ENCODE assay signal across 1 cellular context in the genomic region with DNA sequence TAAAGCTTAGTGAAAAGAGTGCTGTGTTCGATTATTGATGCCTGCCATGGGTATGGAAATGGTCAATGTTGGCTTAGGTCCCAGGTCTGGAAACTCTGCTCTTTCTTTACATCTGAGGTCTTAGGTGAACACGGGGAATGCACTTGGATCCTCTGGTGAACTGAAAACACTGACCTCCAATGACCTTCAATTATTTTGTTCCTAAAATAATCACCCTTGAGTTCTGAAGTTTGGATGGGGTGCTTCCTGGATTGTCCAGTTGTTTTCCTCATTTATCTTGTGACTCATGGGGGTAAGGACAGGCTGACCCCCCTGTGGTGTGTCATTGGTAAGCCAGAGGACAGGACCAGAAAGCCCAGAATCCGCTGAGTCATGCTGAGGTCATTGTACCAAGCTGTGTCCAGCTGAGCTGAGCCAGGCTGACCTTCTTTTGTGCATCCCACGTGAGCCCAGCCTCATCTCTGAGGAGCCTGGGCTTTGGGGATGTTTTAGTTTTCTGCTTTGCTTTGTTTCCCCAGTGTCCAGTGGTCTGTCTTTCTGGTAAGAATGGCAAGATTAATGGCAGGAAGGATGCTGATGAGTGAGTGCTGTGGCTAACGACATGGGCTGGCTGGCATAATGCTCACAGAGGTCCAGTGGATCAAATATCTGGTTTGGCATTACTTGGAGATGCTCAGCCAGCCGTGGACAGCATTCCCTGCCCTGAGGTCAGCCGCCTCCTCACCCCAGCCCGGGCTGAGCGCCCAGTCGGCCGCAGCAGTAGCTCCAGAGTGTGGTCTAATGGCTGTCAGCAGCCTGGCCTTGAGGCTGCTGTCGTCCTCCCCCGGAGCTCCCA.
TF ChIP-seq lines count a peak whose summit lies in the region.

No MANE protein-coding gene starts in this region.

TF ChIP-seq in K562, 482 proteins besides CTCF, POLR2A, EP300 and RAD21 (continued from another document and continues in another):
- TF ChIP-seq, protein P1, sequence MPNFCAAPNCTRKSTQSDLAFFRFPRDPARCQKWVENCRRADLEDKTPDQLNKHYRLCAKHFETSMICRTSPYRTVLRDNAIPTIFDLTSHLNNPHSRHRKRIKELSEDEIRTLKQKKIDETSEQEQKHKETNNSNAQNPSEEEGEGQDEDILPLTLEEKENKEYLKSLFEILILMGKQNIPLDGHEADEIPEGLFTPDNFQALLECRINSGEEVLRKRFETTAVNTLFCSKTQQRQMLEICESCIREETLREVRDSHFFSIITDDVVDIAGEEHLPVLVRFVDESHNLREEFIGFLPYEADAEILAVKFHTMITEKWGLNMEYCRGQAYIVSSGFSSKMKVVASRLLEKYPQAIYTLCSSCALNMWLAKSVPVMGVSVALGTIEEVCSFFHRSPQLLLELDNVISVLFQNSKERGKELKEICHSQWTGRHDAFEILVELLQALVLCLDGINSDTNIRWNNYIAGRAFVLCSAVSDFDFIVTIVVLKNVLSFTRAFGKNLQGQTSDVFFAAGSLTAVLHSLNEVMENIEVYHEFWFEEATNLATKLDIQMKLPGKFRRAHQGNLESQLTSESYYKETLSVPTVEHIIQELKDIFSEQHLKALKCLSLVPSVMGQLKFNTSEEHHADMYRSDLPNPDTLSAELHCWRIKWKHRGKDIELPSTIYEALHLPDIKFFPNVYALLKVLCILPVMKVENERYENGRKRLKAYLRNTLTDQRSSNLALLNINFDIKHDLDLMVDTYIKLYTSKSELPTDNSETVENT (CRISPR knock-in tag; IDR thresholded peaks at IDR 0.05) = no peak
- no peak for TF ChIP-seq POLR2H (tag; IDR thresholded peaks at IDR 0.05; ENCODE audit: low read depth)
- no peak for TF ChIP-seq RNF2 (IDR thresholded peaks at IDR 0.05)
- no peak for TF ChIP-seq NFATC3 (IDR thresholded peaks at IDR 0.05)
- no peak for TF ChIP-seq FOXJ3 (CRISPR knock-in tag; IDR thresholded peaks at IDR 0.05)
- no peak for TF ChIP-seq ZNF324 (CRISPR knock-in tag; IDR thresholded peaks at IDR 0.05)
- peak; percentile 95 for TF ChIP-seq TAF9B (IDR thresholded peaks at IDR 0.05; ENCODE audit: partially characterized antibody)
- TF ChIP-seq, protein P2, sequence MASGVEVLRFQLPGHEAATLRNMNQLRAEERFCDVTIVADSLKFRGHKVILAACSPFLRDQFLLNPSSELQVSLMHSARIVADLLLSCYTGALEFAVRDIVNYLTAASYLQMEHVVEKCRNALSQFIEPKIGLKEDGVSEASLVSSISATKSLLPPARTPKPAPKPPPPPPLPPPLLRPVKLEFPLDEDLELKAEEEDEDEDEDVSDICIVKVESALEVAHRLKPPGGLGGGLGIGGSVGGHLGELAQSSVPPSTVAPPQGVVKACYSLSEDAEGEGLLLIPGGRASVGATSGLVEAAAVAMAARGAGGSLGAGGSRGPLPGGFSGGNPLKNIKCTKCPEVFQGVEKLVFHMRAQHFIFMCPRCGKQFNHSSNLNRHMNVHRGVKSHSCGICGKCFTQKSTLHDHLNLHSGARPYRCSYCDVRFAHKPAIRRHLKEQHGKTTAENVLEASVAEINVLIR (CRISPR knock-in tag; IDR thresholded peaks at IDR 0.05) = no peak
- TF ChIP-seq PHB (CRISPR knock-in tag; IDR thresholded peaks at IDR 0.05) = no peak
- TF ChIP-seq GATAD2B (IDR thresholded peaks at IDR 0.05; ENCODE audit: borderline replicate concordance) = 0 out of 2 replicates have a peak, but pooled peaks have one; percentile 14
- TF ChIP-seq ZNF347 (CRISPR knock-in tag; IDR thresholded peaks at IDR 0.05; ENCODE audit: low read depth) = no peak
- peak; percentile 68 for TF ChIP-seq CREM (IDR thresholded peaks at IDR 0.05; ENCODE audit: low read depth)
- TF ChIP-seq, protein P3, sequence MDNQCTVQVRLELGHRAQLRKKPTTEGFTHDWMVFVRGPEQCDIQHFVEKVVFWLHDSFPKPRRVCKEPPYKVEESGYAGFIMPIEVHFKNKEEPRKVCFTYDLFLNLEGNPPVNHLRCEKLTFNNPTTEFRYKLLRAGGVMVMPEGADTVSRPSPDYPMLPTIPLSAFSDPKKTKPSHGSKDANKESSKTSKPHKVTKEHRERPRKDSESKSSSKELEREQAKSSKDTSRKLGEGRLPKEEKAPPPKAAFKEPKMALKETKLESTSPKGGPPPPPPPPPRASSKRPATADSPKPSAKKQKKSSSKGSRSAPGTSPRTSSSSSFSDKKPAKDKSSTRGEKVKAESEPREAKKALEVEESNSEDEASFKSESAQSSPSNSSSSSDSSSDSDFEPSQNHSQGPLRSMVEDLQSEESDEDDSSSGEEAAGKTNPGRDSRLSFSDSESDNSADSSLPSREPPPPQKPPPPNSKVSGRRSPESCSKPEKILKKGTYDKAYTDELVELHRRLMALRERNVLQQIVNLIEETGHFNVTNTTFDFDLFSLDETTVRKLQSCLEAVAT (IDR thresholded peaks at IDR 0.05) = peak in 1 of 2 experiments; percentile 96; a peak in 2 of 4 replicates
- no peak for TF ChIP-seq PURB (CRISPR knock-in tag; IDR thresholded peaks at IDR 0.05; ENCODE audit: low read depth)
- TF ChIP-seq ZNF76 (CRISPR knock-in tag; IDR thresholded peaks at IDR 0.05; ENCODE audit: borderline replicate concordance) = no peak
- no peak for TF ChIP-seq NFYB (IDR thresholded peaks at IDR 0.05; ENCODE audit: extremely low read depth, insufficient read length)
- no peak for TF ChIP-seq ZNF212 (CRISPR knock-in tag; IDR thresholded peaks at IDR 0.05)
- TF ChIP-seq LEF1 (IDR thresholded peaks at IDR 0.05) = 0 out of 2 replicates have a peak, but pooled peaks have one; percentile 40
- no peak for TF ChIP-seq NCOA6 (IDR thresholded peaks at IDR 0.05)
- TF ChIP-seq CC2D1A (IDR thresholded peaks at IDR 0.05) = no peak
- TF ChIP-seq JUNB (CRISPR knock-in tag; conservative IDR thresholded peaks at IDR 0.05) = no peak; the same call in 1 of the 2 replicates
- no peak for TF ChIP-seq RFX7 (CRISPR knock-in tag; IDR thresholded peaks at IDR 0.05)
- no peak for TF ChIP-seq GABPB1 (CRISPR knock-in tag; IDR thresholded peaks at IDR 0.05)
- TF ChIP-seq SIX5 (IDR thresholded peaks at IDR 0.05; ENCODE audit: borderline replicate concordance in 1 of 2, insufficient read depth in 1 of 2, low read depth in 1 of 2, low read length in 2 of 2) = no peak
- TF ChIP-seq SRSF1 (IDR thresholded peaks at IDR 0.05; ENCODE audit: low read depth, low read length) = no peak
- TF ChIP-seq, protein P4, sequence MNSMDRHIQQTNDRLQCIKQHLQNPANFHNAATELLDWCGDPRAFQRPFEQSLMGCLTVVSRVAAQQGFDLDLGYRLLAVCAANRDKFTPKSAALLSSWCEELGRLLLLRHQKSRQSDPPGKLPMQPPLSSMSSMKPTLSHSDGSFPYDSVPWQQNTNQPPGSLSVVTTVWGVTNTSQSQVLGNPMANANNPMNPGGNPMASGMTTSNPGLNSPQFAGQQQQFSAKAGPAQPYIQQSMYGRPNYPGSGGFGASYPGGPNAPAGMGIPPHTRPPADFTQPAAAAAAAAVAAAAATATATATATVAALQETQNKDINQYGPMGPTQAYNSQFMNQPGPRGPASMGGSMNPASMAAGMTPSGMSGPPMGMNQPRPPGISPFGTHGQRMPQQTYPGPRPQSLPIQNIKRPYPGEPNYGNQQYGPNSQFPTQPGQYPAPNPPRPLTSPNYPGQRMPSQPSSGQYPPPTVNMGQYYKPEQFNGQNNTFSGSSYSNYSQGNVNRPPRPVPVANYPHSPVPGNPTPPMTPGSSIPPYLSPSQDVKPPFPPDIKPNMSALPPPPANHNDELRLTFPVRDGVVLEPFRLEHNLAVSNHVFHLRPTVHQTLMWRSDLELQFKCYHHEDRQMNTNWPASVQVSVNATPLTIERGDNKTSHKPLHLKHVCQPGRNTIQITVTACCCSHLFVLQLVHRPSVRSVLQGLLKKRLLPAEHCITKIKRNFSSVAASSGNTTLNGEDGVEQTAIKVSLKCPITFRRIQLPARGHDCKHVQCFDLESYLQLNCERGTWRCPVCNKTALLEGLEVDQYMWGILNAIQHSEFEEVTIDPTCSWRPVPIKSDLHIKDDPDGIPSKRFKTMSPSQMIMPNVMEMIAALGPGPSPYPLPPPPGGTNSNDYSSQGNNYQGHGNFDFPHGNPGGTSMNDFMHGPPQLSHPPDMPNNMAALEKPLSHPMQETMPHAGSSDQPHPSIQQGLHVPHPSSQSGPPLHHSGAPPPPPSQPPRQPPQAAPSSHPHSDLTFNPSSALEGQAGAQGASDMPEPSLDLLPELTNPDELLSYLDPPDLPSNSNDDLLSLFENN (IDR thresholded peaks at IDR 0.05; ENCODE audit: low read depth in 2 of 2, low read length in 2 of 2) = peak in 1 of 2 experiments; percentile 50; a peak in 1 of 4 replicates
- TF ChIP-seq PPARD (CRISPR knock-in tag; IDR thresholded peaks at IDR 0.05) = no peak
- TF ChIP-seq TSC22D4 (tag; IDR thresholded peaks at IDR 0.05) = no peak
- no peak for TF ChIP-seq KLF1 (tag; IDR thresholded peaks at IDR 0.05)
- TF ChIP-seq, protein P5, sequence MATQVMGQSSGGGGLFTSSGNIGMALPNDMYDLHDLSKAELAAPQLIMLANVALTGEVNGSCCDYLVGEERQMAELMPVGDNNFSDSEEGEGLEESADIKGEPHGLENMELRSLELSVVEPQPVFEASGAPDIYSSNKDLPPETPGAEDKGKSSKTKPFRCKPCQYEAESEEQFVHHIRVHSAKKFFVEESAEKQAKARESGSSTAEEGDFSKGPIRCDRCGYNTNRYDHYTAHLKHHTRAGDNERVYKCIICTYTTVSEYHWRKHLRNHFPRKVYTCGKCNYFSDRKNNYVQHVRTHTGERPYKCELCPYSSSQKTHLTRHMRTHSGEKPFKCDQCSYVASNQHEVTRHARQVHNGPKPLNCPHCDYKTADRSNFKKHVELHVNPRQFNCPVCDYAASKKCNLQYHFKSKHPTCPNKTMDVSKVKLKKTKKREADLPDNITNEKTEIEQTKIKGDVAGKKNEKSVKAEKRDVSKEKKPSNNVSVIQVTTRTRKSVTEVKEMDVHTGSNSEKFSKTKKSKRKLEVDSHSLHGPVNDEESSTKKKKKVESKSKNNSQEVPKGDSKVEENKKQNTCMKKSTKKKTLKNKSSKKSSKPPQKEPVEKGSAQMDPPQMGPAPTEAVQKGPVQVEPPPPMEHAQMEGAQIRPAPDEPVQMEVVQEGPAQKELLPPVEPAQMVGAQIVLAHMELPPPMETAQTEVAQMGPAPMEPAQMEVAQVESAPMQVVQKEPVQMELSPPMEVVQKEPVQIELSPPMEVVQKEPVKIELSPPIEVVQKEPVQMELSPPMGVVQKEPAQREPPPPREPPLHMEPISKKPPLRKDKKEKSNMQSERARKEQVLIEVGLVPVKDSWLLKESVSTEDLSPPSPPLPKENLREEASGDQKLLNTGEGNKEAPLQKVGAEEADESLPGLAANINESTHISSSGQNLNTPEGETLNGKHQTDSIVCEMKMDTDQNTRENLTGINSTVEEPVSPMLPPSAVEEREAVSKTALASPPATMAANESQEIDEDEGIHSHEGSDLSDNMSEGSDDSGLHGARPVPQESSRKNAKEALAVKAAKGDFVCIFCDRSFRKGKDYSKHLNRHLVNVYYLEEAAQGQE (CRISPR knock-in tag; IDR thresholded peaks at IDR 0.05; ENCODE audit: low read depth) = no peak
- TF ChIP-seq, protein P6, sequence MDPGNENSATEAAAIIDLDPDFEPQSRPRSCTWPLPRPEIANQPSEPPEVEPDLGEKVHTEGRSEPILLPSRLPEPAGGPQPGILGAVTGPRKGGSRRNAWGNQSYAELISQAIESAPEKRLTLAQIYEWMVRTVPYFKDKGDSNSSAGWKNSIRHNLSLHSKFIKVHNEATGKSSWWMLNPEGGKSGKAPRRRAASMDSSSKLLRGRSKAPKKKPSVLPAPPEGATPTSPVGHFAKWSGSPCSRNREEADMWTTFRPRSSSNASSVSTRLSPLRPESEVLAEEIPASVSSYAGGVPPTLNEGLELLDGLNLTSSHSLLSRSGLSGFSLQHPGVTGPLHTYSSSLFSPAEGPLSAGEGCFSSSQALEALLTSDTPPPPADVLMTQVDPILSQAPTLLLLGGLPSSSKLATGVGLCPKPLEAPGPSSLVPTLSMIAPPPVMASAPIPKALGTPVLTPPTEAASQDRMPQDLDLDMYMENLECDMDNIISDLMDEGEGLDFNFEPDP (CRISPR knock-in tag; IDR thresholded peaks at IDR 0.05) = no peak
- no peak for TF ChIP-seq ZNF561 (CRISPR knock-in tag; conservative IDR thresholded peaks at IDR 0.05)
- peak; percentile 51; the same call in 1 of the 2 replicates for TF ChIP-seq HDAC2 (IDR thresholded peaks at IDR 0.05)
- TF ChIP-seq TAL1 (IDR thresholded peaks at IDR 0.05) = no peak
- no peak for TF ChIP-seq PRPF4 (IDR thresholded peaks at IDR 0.05; ENCODE audit: insufficient read depth, low read depth, low read length, poor library complexity, severe bottlenecking)
- TF ChIP-seq, protein P7, sequence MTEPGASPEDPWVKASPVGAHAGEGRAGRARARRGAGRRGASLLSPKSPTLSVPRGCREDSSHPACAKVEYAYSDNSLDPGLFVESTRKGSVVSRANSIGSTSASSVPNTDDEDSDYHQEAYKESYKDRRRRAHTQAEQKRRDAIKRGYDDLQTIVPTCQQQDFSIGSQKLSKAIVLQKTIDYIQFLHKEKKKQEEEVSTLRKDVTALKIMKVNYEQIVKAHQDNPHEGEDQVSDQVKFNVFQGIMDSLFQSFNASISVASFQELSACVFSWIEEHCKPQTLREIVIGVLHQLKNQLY (CRISPR knock-in tag; conservative IDR thresholded peaks at IDR 0.05) = no peak
- TF ChIP-seq SMARCB1 (IDR thresholded peaks at IDR 0.05; ENCODE audit: insufficient read length, low read depth) = no peak
- TF ChIP-seq HNRNPK (IDR thresholded peaks at IDR 0.05; ENCODE audit: low read depth, low read length, poor library complexity, severe bottlenecking) = no peak
- no peak for TF ChIP-seq MYBL2 (IDR thresholded peaks at IDR 0.05; ENCODE audit: low read depth)
- TF ChIP-seq MYBL2 (CRISPR knock-in tag; IDR thresholded peaks at IDR 0.05; ENCODE audit: borderline replicate concordance) = no peak
- TF ChIP-seq, protein P8, sequence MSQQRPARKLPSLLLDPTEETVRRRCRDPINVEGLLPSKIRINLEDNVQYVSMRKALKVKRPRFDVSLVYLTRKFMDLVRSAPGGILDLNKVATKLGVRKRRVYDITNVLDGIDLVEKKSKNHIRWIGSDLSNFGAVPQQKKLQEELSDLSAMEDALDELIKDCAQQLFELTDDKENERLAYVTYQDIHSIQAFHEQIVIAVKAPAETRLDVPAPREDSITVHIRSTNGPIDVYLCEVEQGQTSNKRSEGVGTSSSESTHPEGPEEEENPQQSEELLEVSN (IDR thresholded peaks at IDR 0.05; ENCODE audit: borderline replicate concordance in 1 of 2, extremely low read depth in 1 of 2, insufficient read depth in 1 of 2, insufficient read length in 1 of 2, low read depth in 1 of 2, low read length in 1 of 2, poor library complexity in 1 of 2, severe bottlenecking in 1 of 2) = no peak
- TF ChIP-seq ZFX (CRISPR knock-in tag; IDR thresholded peaks at IDR 0.05) = no peak
- TF ChIP-seq, protein P9, sequence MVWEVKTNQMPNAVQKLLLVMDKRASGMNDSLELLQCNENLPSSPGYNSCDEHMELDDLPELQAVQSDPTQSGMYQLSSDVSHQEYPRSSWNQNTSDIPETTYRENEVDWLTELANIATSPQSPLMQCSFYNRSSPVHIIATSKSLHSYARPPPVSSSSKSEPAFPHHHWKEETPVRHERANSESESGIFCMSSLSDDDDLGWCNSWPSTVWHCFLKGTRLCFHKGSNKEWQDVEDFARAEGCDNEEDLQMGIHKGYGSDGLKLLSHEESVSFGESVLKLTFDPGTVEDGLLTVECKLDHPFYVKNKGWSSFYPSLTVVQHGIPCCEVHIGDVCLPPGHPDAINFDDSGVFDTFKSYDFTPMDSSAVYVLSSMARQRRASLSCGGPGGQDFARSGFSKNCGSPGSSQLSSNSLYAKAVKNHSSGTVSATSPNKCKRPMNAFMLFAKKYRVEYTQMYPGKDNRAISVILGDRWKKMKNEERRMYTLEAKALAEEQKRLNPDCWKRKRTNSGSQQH (CRISPR knock-in tag; IDR thresholded peaks at IDR 0.05) = no peak
- TF ChIP-seq ZNF140 (CRISPR knock-in tag; IDR thresholded peaks at IDR 0.05) = no peak
- no peak for TF ChIP-seq ETV5 (CRISPR knock-in tag; IDR thresholded peaks at IDR 0.05; ENCODE audit: low read depth)
- TF ChIP-seq, protein P10, sequence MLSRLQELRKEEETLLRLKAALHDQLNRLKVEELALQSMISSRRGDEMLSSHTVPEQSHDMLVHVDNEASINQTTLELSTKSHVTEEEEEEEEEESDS (CRISPR knock-in tag; IDR thresholded peaks at IDR 0.05) = no peak
- TF ChIP-seq ZNF41 (CRISPR knock-in tag; conservative IDR thresholded peaks at IDR 0.05) = no peak
